8 cellular contexts compared by ENCODE assay signal in genomic region chr11:63670077-63670737, GRCh38. TPM values are rescaled to one million over a fixed set of nuclear protein-coding genes. Genes with fewer than 3 reads are reported as not detected.
DNase-seq lines count a peak whose midpoint lies in the region; TF ChIP-seq lines count a peak whose summit lies in the region.

No MANE protein-coding gene starts in this region.

- H3K4me2 ChIP-seq in fibroblast of lung (ENCODE audit: extremely low read depth, insufficient read depth, low read length): peak overlapping the region; percentile 88

- H3K27ac ChIP-seq in fibroblast of lung (ENCODE audit: insufficient read depth, low read length): peak overlapping the region; percentile 82

- no peaks in the 10 kb centered on the region for H3K9me3 ChIP-seq in fibroblast of lung (ENCODE audit: control insufficient read depth, insufficient read depth, low read depth, low read length)

- peaks cover 15% of the 10 kb centered on the region for H3K36me3 Mint-ChIP-seq in activated naive CD4-positive, alpha-beta T cell treated with anti-CD3 and anti-CD28 coated beads, Interleukin-2, amount 10 ng/mL, durations not matched to agents 7 days and 5 days

- no peaks in the 10 kb centered on the region for H4K20me1 ChIP-seq in fibroblast of lung (ENCODE audit: control insufficient read depth, extremely low read depth, insufficient read depth, low read length)

- CTCF ChIA-PET in activated naive CD4-positive, alpha-beta T cell treated with anti-CD3 and anti-CD28 coated beads, Interleukin-2, amount 10 ng/mL, durations not matched to agents 7 days and 5 days (lab: Charles Lee): interaction anchor here (0.8 to 5.5 kb wide), 2 partner anchors 9 to 12 kb away, joined by 3 to 17 read pairs; partner anchors contain the start of gene RTN3

- H3K27me3 Mint-ChIP-seq in activated naive CD4-positive, alpha-beta T cell treated with anti-CD3 and anti-CD28 coated beads, Interleukin-2, amount 10 ng/mL, durations not matched to agents 7 days and 5 days: peaks cover 11% of the 10 kb centered on the region

- H3K9me3 Mint-ChIP-seq in activated naive CD4-positive, alpha-beta T cell treated with anti-CD3 and anti-CD28 coated beads, Interleukin-2, amount 10 ng/mL, durations not matched to agents 7 days and 5 days: no peaks in the 10 kb centered on the region

- no peak for DNase-seq in activated naive CD4-positive, alpha-beta T cell treated with anti-CD3 and anti-CD28 coated beads, Interleukin-2, amount 10 ng/mL, durations not matched to agents 7 days and 5 days
- DNase-seq in activated naive CD4-positive, alpha-beta T cell treated with Interleukin-2 at 50 U/mL for 16 hours: no peak
- DNase-seq in SKM-1 treated with dmso at 0.1 percent for 144 hours (lab: John Stamatoyannopoulos, UW; ENCODE audit: unreplicated experiment) (peak; percentile 43), fibroblast of lung (ENCODE audit: low read depth in 2 of 2) (peak in 1 of 2 donors; percentile 71), retinal pigment epithelial cell (ENCODE audit: low read depth) (peak; percentile 83), NCI-H446 (lab: John Stamatoyannopoulos, UW) (no peak), NCI-H146 treated with DMSO at 0.1 percent for 48 hours (lab: John Stamatoyannopoulos, UW; ENCODE audit: unreplicated experiment) (no peak)
- DNase-seq in activated CD8-positive, alpha-beta memory T cell treated with anti-CD3 and anti-CD28 coated beads, Interleukin-2, amount 50 U/mL, for 4 hours: no peak

- peaks cover 44% of the 10 kb centered on the region for H3K79me2 ChIP-seq in fibroblast of lung (ENCODE audit: control insufficient read depth, insufficient read depth, low read length)

- peak overlapping the region; percentile 78 for H3K4me3 Mint-ChIP-seq in activated naive CD4-positive, alpha-beta T cell treated with anti-CD3 and anti-CD28 coated beads, Interleukin-2, amount 10 ng/mL, durations not matched to agents 7 days and 5 days

- peaks cover 18% of the 10 kb centered on the region for H3K4me1 ChIP-seq in fibroblast of lung (ENCODE audit: control insufficient read depth, extremely low read depth, insufficient read depth, low read length)

- peak overlapping the region; percentile 90 for H3K9ac ChIP-seq in fibroblast of lung (ENCODE audit: insufficient read depth, low read length)

- no peaks in the 10 kb centered on the region for H3K27me3 ChIP-seq in fibroblast of lung (ENCODE audit: control insufficient read depth, insufficient read depth, low read length)

- H3K36me3 ChIP-seq in fibroblast of lung (ENCODE audit: control insufficient read depth, insufficient read depth, low read length): peaks cover 2% of the 10 kb centered on the region

- H2AFZ ChIP-seq in fibroblast of lung (ENCODE audit: low read length): no peak overlapping the region

- H3K27ac Mint-ChIP-seq in activated naive CD4-positive, alpha-beta T cell treated with anti-CD3 and anti-CD28 coated beads, Interleukin-2, amount 10 ng/mL, durations not matched to agents 7 days and 5 days: peak overlapping the region; percentile 88

- no peak for TF ChIP-seq CTCF in fibroblast of lung (conservative IDR thresholded peaks at IDR 0.05 in 1 of 2, IDR thresholded peaks at IDR 0.05 in 1 of 2; ENCODE audit: low read depth in 1 of 2, low read length in 2 of 2)
- TF ChIP-seq CTCF in retinal pigment epithelial cell (conservative IDR thresholded peaks at IDR 0.05; ENCODE audit: low read depth, low read length): no peak

- peaks cover 49% of the 10 kb centered on the region for H3K4me1 Mint-ChIP-seq in activated naive CD4-positive, alpha-beta T cell treated with anti-CD3 and anti-CD28 coated beads, Interleukin-2, amount 10 ng/mL, durations not matched to agents 7 days and 5 days

- H3K4me3 ChIP-seq in fibroblast of lung (replicated peaks in 1 of 4; ENCODE audit: control extremely low read depth in 1 of 4, insufficient read depth in 1 of 4, low read depth in 3 of 4, low read length in 4 of 4): peak overlapping the region; percentile 49 to 90 (median 72)
- H3K4me3 ChIP-seq in retinal pigment epithelial cell (ENCODE audit: low read length): peak overlapping the region; percentile 69

RNA-seq across cellular contexts. Expression of gene ATL3, which starts 1.0 kb away (rescaled TPM):
- 120 and 147 TPM in 2 replicates for total RNA-seq in fibroblast of lung
- polyA plus RNA-seq in fibroblast of lung: 89.5 and 111 TPM in 2 replicates
- polyA plus RNA-seq in fibroblast of lung (2012): 42.3 and 43.9 TPM in 2 replicates
- polyA minus RNA-seq in fibroblast of lung (ENCODE audit: low replicate concordance): 46.6 and 65.0 TPM in 2 replicates

RNA-seq across cellular contexts. Expression of gene RTN3, which starts 11.1 kb away (rescaled TPM):
- total RNA-seq in fibroblast of lung: 67.8 and 93.3 TPM in 2 replicates
- 158 and 167 TPM in 2 replicates for polyA plus RNA-seq in fibroblast of lung
- 120 and 126 TPM in 2 replicates for polyA plus RNA-seq in fibroblast of lung (2012)
- polyA minus RNA-seq in fibroblast of lung (ENCODE audit: low replicate concordance): 69.8 and 75.1 TPM in 2 replicates

RNA-seq across cellular contexts. Expression of gene PLAAT3, which starts 56.0 kb away (rescaled TPM):
- total RNA-seq in fibroblast of lung: 32.1 and 45.4 TPM in 2 replicates
- polyA plus RNA-seq in fibroblast of lung: 11.4 and 40.9 TPM in 2 replicates
- polyA plus RNA-seq in fibroblast of lung (2012): 10.8 and 35.5 TPM in 2 replicates
- 17.5 and 32.9 TPM in 2 replicates for polyA minus RNA-seq in fibroblast of lung (ENCODE audit: low replicate concordance)

Comparison
In these comparisons a context has a peak if more than half of its experiments do, and no peak if none do; other contexts are left out.
1. DNase-seq: peak in SKM-1 treated with dmso at 0.1 percent for 144 hours (single experiment) and retinal pigment epithelial cell (single experiment); none in activated naive CD4-positive, alpha-beta T cell treated with anti-CD3 and anti-CD28 coated beads, Interleukin-2, amount 10 ng/mL, durations not matched to agents 7 days and 5 days (single experiment), activated naive CD4-positive, alpha-beta T cell treated with Interleukin-2 at 50 U/mL for 16 hours (single experiment), NCI-H446 (0 of 2), NCI-H146 treated with DMSO at 0.1 percent for 48 hours (single experiment) and activated CD8-positive, alpha-beta memory T cell treated with anti-CD3 and anti-CD28 coated beads, Interleukin-2, amount 50 U/mL, for 4 hours (single experiment).